Comparison of ENCODE assay signal across 11 cellular contexts in genomic region chr12:57234233-57234570, GRCh38. TPM values are rescaled to one million over a fixed set of nuclear protein-coding genes. Genes with fewer than 3 reads are reported as not detected.
DNase-seq lines count a peak whose midpoint lies in the region; ATAC-seq and TF ChIP-seq lines count a peak whose summit lies in the region.
"Had no signal": no experiment of that assay in that cellular context is flagged by ENCODE, and none has a peak within 500 bp of the region (broad histone marks: within the 10 kb centered on the region; RNA-seq: fewer than 3 reads in every experiment).

No MANE protein-coding gene starts in this region.

- H3K27ac ChIP-seq in Panc1 (ENCODE audit: low read length) = no peak overlapping the region
- H3K27ac ChIP-seq in coronary artery = peak overlapping the region; percentile 58 to 87
- peak overlapping the region; percentile 54 for H3K27ac ChIP-seq in skeletal muscle tissue (ENCODE audit: low read depth, low read length)

- POLR2A ChIA-PET in Panc1 (lab: Charles Lee) = no interaction called here

- TF ChIP-seq CTCF in Panc1 (IDR thresholded peaks at IDR 0.05) = no peak
- no peak for TF ChIP-seq CTCF in coronary artery (IDR thresholded peaks at IDR 0.05)

- intact Hi-C loops in Panc1 (cut with micrococcal nuclease; ENCODE audit: unreplicated experiment) = no loop called here

- H3K36me3 Mint-ChIP-seq in activated T-cell treated with anti-CD3 and anti-CD28 coated beads, Interleukin-2, amount 50 U/mL, for 24 hours (ENCODE audit: low read depth) = peaks cover 69% of the 10 kb centered on the region

- H3K9me3 Mint-ChIP-seq in activated T-cell treated with anti-CD3 and anti-CD28 coated beads, Interleukin-2, amount 50 U/mL, for 24 hours = no peaks in the 10 kb centered on the region

- H3K4me1 Mint-ChIP-seq in activated T-cell treated with anti-CD3 and anti-CD28 coated beads, Interleukin-2, amount 50 U/mL, for 24 hours (ENCODE audit: low read depth) = peaks cover 75% of the 10 kb centered on the region

- H3K9ac ChIP-seq in skeletal muscle tissue (ENCODE audit: low read depth in 1 of 3, low read length in 3 of 3) = peak overlapping the region in 1 of 3 donors; percentile 40

- peaks cover 10% of the 10 kb centered on the region; the same call in 1 of the 2 replicates for H3K4me1 ChIP-seq in Panc1 (ENCODE audit: control insufficient read depth, insufficient read depth, low read length)
- H3K4me1 ChIP-seq in skeletal muscle tissue (ENCODE audit: control insufficient read depth in 3 of 3, insufficient read depth in 3 of 3, low read length in 3 of 3) = peaks cover 28 to 52% (median 34%) of the 10 kb centered on the region in 3 donors

- TSS peak; percentile 57 for BruUV-seq in Panc1 (replicated peaks; lab: Mats Ljungman, UMichigan)

- H3K4me3 ChIP-seq in Panc1 (ENCODE audit: low read depth in 2 of 2, low read length in 2 of 2) (no peak overlapping the region), coronary artery (no peak overlapping the region), skeletal muscle tissue (ENCODE audit: low read length in 3 of 3) (no peak overlapping the region)

- in situ Hi-C loops in Panc1 (cut with HindIII; ENCODE audit: low pct_unique_long_range_greater_than_20kb, low sequenced_read_pairs) = no loop called here

- no peak overlapping the region for H3K4me3 Mint-ChIP-seq in activated T-cell treated with anti-CD3 and anti-CD28 coated beads, Interleukin-2, amount 50 U/mL, for 24 hours

- H3K36me3 ChIP-seq in Panc1 (ENCODE audit: control insufficient read depth, insufficient read depth, low read length) = no peaks in the 10 kb centered on the region; the same call in none of the 2 replicates
- H3K36me3 ChIP-seq in skeletal muscle tissue (ENCODE audit: control insufficient read depth in 3 of 3, insufficient read depth in 3 of 3, low read length in 3 of 3) = peaks cover 29 to 33% (median 30%) of the 10 kb centered on the region in 3 donors

- H3K27me3 ChIP-seq in Panc1 (ENCODE audit: control insufficient read depth, insufficient read depth, low read length) (no peaks in the 10 kb centered on the region), skeletal muscle tissue (ENCODE audit: control insufficient read depth in 3 of 3, insufficient read depth in 3 of 3, low read length in 3 of 3) (peaks cover 13 to 32% (median 23%) of the 10 kb centered on the region in 3 donors)

- H3K9me3 ChIP-seq in Panc1 (ENCODE audit: control insufficient read depth, insufficient read depth, low read depth, low read length) (no peaks in the 10 kb centered on the region), skeletal muscle tissue (ENCODE audit: control insufficient read depth in 3 of 3, low read length in 3 of 3) (no peaks in the 10 kb centered on the region)

- H3K27ac Mint-ChIP-seq in activated T-cell treated with anti-CD3 and anti-CD28 coated beads, Interleukin-2, amount 50 U/mL, for 24 hours = peak overlapping the region; percentile 74

- peaks cover 32% of the 10 kb centered on the region for H3K27me3 Mint-ChIP-seq in activated T-cell treated with anti-CD3 and anti-CD28 coated beads, Interleukin-2, amount 50 U/mL, for 24 hours

- CTCF ChIA-PET in Panc1 (lab: Charles Lee) = no interaction called here

- ATAC-seq in Panc1 (no peak), GM18858 (IDR thresholded peaks at IDR 0.05; ENCODE audit: unreplicated experiment) (no peak), GM18519 (IDR thresholded peaks at IDR 0.05; ENCODE audit: low FRiP score, unreplicated experiment) (no peak), HG03175 (IDR thresholded peaks at IDR 0.05; ENCODE audit: unreplicated experiment) (no peak)

- no peak for DNase-seq in activated T-cell treated with anti-CD3 and anti-CD28 coated beads, Interleukin-2, amount 50 U/mL, for 24 hours
- no peak for DNase-seq in activated T-cell treated with anti-CD3 and anti-CD28 coated beads, Interleukin-2, amount 50 U/mL, for 1 hour
- DNase-seq in Panc1 (ENCODE audit: low read depth, low spot score) (no peak), coronary artery (ENCODE audit: low spot score) (no peak)
- DNase-seq: DMS153, hypothalamus had no signal

RNA-seq across cellular contexts. Expression of gene SHMT2, which starts 4.7 kb away (rescaled TPM):
- total RNA-seq in Panc1 (2021; ENCODE audit: unreplicated experiment) (67.1 TPM), skeletal muscle tissue (91.3 TPM)
- polyA plus RNA-seq in Panc1 (2012; ENCODE audit: insufficient read length) = 117 TPM

RNA-seq across cellular contexts. Expression of gene STAC3, which starts 16.8 kb away (rescaled TPM):
- 0.87 TPM for total RNA-seq in Panc1 (2021; ENCODE audit: unreplicated experiment)
- polyA plus RNA-seq in Panc1 (2012; ENCODE audit: insufficient read length) = 0.25 TPM
- total RNA-seq in skeletal muscle tissue = 166 TPM
- total RNA-seq: SK-MEL-5 had no signal

RNA-seq across cellular contexts. Expression of gene NXPH4, which starts 17.6 kb away (rescaled TPM):
- total RNA-seq in Panc1 (2021; ENCODE audit: unreplicated experiment) (2.1 TPM), skeletal muscle tissue (not detected)
- 2.1 TPM for polyA plus RNA-seq in Panc1 (2012; ENCODE audit: insufficient read length)

Comparison
In these comparisons a context has a peak if more than half of its experiments do, and no peak if none do; other contexts are left out.
1. RNA of gene STAC3, which starts 16.8 kb away (total RNA-seq): 166 TPM in skeletal muscle tissue (single experiment); 0.87 TPM in Panc1 (single experiment); every median in the first group is over 10 times any median in the second.